In the genomic region with DNA sequence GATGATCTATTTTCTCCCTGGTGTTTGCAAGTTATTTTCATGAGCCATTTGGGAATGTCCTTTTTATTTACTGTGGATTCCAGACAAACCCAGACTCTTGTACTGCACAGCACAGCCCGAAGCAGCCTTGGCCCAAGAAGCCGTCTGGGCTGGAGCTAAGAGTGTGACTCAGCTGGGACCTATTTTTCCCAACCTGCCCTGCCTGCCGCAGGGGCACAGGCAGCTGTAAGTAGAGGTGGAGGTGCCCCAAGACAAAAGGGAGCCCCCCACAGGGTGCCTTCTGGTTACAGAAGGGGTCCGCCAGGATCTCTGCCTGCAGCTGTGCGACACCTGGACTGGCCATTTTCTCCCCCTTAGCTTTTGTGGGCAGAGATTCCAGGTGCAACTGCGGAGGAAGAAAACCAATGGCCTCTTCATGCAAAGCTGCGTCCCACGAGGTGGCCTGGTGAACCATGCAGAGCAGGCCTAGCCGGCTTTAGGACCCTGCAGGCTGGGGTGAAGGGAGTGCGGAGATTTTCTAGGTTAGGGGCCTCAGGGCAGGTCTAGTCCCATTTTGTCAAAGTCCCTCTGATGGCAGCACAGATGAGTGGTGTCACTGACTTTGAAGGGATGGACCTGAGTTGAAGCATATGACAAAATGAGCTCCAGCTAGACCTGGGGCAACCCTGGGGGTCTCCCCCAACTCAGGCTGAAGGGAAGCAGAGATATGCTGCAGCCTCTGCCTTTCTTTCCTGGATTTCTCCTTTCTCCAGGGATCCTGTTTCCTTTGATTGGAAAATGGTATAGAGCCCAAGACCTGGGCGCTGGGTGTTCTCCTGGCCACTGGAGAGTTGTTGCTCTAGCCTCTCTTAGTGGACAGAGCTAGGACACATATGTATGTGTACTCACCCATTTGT, we compare ENCODE assay signal across 12 cellular contexts.
DNase-seq lines count a peak whose midpoint lies in the region; ATAC-seq and TF ChIP-seq lines count a peak whose summit lies in the region.
"Had no signal": no experiment of that assay in that cellular context is flagged by ENCODE, and none has a peak within 500 bp of the region (broad histone marks: within the 10 kb centered on the region; RNA-seq: fewer than 3 reads in every experiment).

No MANE protein-coding gene starts in this region.

- H3K36me3 ChIP-seq in OCI-LY3 (replicated peaks; ENCODE audit: low read depth, low read length) (no peaks in the 10 kb centered on the region), esophagus squamous epithelium (no peaks in the 10 kb centered on the region)

- peak; percentile 59 for DNase-seq in ELF-1 (ENCODE audit: low read depth, low spot score)
- DNase-seq in esophagus squamous epithelium (lab: John Stamatoyannopoulos, UW), result no peak
- DNase-seq in posterior vena cava (ENCODE audit: low spot score), result peak; percentile 87
- no peak for DNase-seq in SW 1271 (lab: John Stamatoyannopoulos, UW)
- DNase-seq in G401 (ENCODE audit: low spot score), result no peak
- DNase-seq in stimulated activated CD4-positive, alpha-beta T cell treated with anti-CD3 and anti-CD28 coated beads, Interleukin-15, amount 100 ng/mL, for 24 hours, result no peak
- DNase-seq: activated gamma-delta T cell; NCI-H1417 treated with DMSO at 0.1 percent for 48 hours; stimulated activated CD4-positive, alpha-beta T cell treated with anti-CD3 and anti-CD28 coated beads, Interleukin-4, amount 100 ng/mL, for 24 hours had no signal

- H3K27me3 ChIP-seq in OCI-LY3 (ENCODE audit: low read depth, low read length) (peaks cover 40% of the 10 kb centered on the region), esophagus squamous epithelium (no peaks in the 10 kb centered on the region)

- TF ChIP-seq CTCF in OCI-LY3 (IDR thresholded peaks at IDR 0.05; ENCODE audit: low read depth, low read length) (no peak), esophagus squamous epithelium (IDR thresholded peaks at IDR 0.05) (no peak)

- peak overlapping the region; percentile 17; the same call in 1 of the 2 replicates for H3K4me2 ChIP-seq in OCI-LY3 (ENCODE audit: low read length)

- H3K9me3 ChIP-seq in OCI-LY3 (ENCODE audit: insufficient read depth, low read length) (peaks cover 5% of the 10 kb centered on the region; the same call in 1 of the 2 replicates), esophagus squamous epithelium (no peaks in the 10 kb centered on the region)

- H3K4me3 ChIP-seq in OCI-LY3 (ENCODE audit: low read length) (no peak overlapping the region), esophagus squamous epithelium (no peak overlapping the region)

- H2AFZ ChIP-seq in OCI-LY3 (ENCODE audit: low read depth, low read length), result no peak overlapping the region

- peaks cover 26% of the 10 kb centered on the region for H3K4me1 ChIP-seq in OCI-LY3 (ENCODE audit: low read length)
- H3K4me1 ChIP-seq in esophagus squamous epithelium, result peaks cover 13 to 37% (median 20%) of the 10 kb centered on the region in 3 donors

- no peak overlapping the region for H3K27ac ChIP-seq in OCI-LY3 (ENCODE audit: low read length)
- H3K27ac ChIP-seq in esophagus squamous epithelium, result peak overlapping the region; percentile 11 to 67 (median 54)

- TF ChIP-seq POLR2A in esophagus squamous epithelium (IDR thresholded peaks at IDR 0.05), result no peak

- H3K9ac ChIP-seq in OCI-LY3 (ENCODE audit: low read length), result no peak overlapping the region

- H4K20me1 ChIP-seq in OCI-LY3 (ENCODE audit: insufficient read depth, low read length), result no peaks in the 10 kb centered on the region

- no peaks in the 10 kb centered on the region for H3K79me2 ChIP-seq in OCI-LY3 (ENCODE audit: low read length)

- ATAC-seq in GM21528 (IDR thresholded peaks at IDR 0.05; ENCODE audit: low FRiP score, unreplicated experiment), result no peak
- ATAC-seq: SK-N-SH treated with all-trans-retinoic acid at 6 μM for 48 hours had no signal

- intact Hi-C loops in esophagus squamous epithelium (cut with DNase I) (no loop called here), posterior vena cava (cut with DNase I) (no loop called here)

- 43 to 62% methylated on average over 5 of the region's 11 CpGs for WGBS in esophagus squamous epithelium, 2 donors

- in situ Hi-C loops in G401 (cut with HindIII; ENCODE audit: low sequenced_read_pairs), result no loop called here

Comparison
In these comparisons a context has a peak if more than half of its experiments do, and no peak if none do; other contexts are left out.
1. DNase-seq: peak in ELF-1 (single experiment) and posterior vena cava (single experiment); none in esophagus squamous epithelium (single experiment), SW 1271 (0 of 2), G401 (single experiment) and stimulated activated CD4-positive, alpha-beta T cell treated with anti-CD3 and anti-CD28 coated beads, Interleukin-15, amount 100 ng/mL, for 24 hours (single experiment).